Comparison of ENCODE assay signal across 8 cellular contexts in genomic region chr9:36191696-36192095, GRCh38. TPM values are rescaled to one million over a fixed set of nuclear protein-coding genes. Genes with fewer than 3 reads are reported as not detected.
DNase-seq lines count a peak whose midpoint lies in the region; ATAC-seq and TF ChIP-seq lines count a peak whose summit lies in the region.

No MANE protein-coding gene starts in this region.

- peak overlapping the region; percentile 69 to 99 (median 88) for H3K4me3 ChIP-seq in heart left ventricle
- H3K4me3 ChIP-seq in ascending aorta: peak overlapping the region; percentile 86 to 99
- H3K4me3 ChIP-seq in lower lobe of right lung: peak overlapping the region; percentile 97
- H3K4me3 ChIP-seq in vagina: peak overlapping the region; percentile 80 to 84

- DNase-seq in heart left ventricle: no peak
- no peak for DNase-seq in cardiac septum (ENCODE audit: low spot score)
- DNase-seq in ascending aorta (ENCODE audit: low spot score in 2 of 2): no peak
- no peak for DNase-seq in lower lobe of right lung
- no peak for DNase-seq in vagina (ENCODE audit: extremely low spot score in 2 of 2)
- DNase-seq in inferior parietal cortex (ENCODE audit: extremely low spot score): no peak

- no peak for ATAC-seq in heart left ventricle
- ATAC-seq in lower lobe of right lung: no peak
- ATAC-seq in activated CD4-positive, CD25-positive, alpha-beta regulatory T cell treated with anti-CD3 and anti-CD28 coated beads, Interleukin-2, amount 50 U/mL, for 24 hours: no peak
- no peak for ATAC-seq in HG02981 (IDR thresholded peaks at IDR 0.05; ENCODE audit: unreplicated experiment)

- intact Hi-C loops in heart left ventricle (cut with DNase I) (loop anchor here in 8 of 10 donors (2.0 to 10.0 kb wide), 5 partner anchors 67 to 143 kb away; partner anchors contain the start of gene GNE (in 1 of the 8)), cardiac septum (cut with DNase I) (loop anchor here (2.0 kb wide), 1 partner anchor 133 kb away; no protein-coding TSS in a partner anchor), ascending aorta (cut with DNase I) (loop anchor here (2.0 to 10.0 kb wide), 2 partner anchors 25 to 133 kb away; no protein-coding TSS in a partner anchor), lower lobe of right lung (cut with DNase I) (no loop called here), vagina (cut with DNase I) (no loop called here)

- H3K27me3 ChIP-seq in heart left ventricle (no peaks in the 10 kb centered on the region), ascending aorta (no peaks in the 10 kb centered on the region), lower lobe of right lung (ENCODE audit: low read depth) (no peaks in the 10 kb centered on the region), vagina (no peaks in the 10 kb centered on the region)

- no peak for TF ChIP-seq POLR2A in heart left ventricle (IDR thresholded peaks at IDR 0.05)
- no peak for TF ChIP-seq POLR2A in vagina (IDR thresholded peaks at IDR 0.05)

- H3K27ac ChIP-seq in heart left ventricle: peak overlapping the region in 9 of 12 donors; percentile 87 to 97 (median 91)
- peak overlapping the region; percentile 94 to 95 for H3K27ac ChIP-seq in ascending aorta
- peak overlapping the region; percentile 95 for H3K27ac ChIP-seq in lower lobe of right lung
- peak overlapping the region; percentile 90 for H3K27ac ChIP-seq in vagina

- H3K9me3 ChIP-seq in heart left ventricle (no peaks in the 10 kb centered on the region), ascending aorta (no peaks in the 10 kb centered on the region), lower lobe of right lung (no peaks in the 10 kb centered on the region), vagina (no peaks in the 10 kb centered on the region)

- H3K36me3 ChIP-seq in heart left ventricle: peaks cover 0 to 28% (median 2%) of the 10 kb centered on the region in 9 donors
- no peaks in the 10 kb centered on the region for H3K36me3 ChIP-seq in ascending aorta
- peaks cover 11% of the 10 kb centered on the region for H3K36me3 ChIP-seq in lower lobe of right lung
- H3K36me3 ChIP-seq in vagina: no peaks in the 10 kb centered on the region

- TF ChIP-seq CTCF in heart left ventricle (IDR thresholded peaks at IDR 0.05) (no peak), ascending aorta (IDR thresholded peaks at IDR 0.05) (no peak), lower lobe of right lung (IDR thresholded peaks at IDR 0.05) (no peak), vagina (IDR thresholded peaks at IDR 0.05) (no peak)

- 1 to 3% (median 1%) methylated on average over 7 of the region's 7 CpGs for WGBS in heart left ventricle, 4 donors

- H3K4me1 ChIP-seq in heart left ventricle (peaks cover 16 to 45% (median 40%) of the 10 kb centered on the region in 12 donors), ascending aorta (peaks cover 4 to 31% of the 10 kb centered on the region in 2 donors), lower lobe of right lung (peaks cover 50% of the 10 kb centered on the region), vagina (peaks cover 43% of the 10 kb centered on the region)

RNA-seq across cellular contexts. Expression of gene CLTA, which starts 1.0 kb away (rescaled TPM):
- total RNA-seq in heart left ventricle: 100 to 1,000 TPM in 1 of 9 donors, 10 to 100 TPM in 8; 43.8 to 123 (median 61.8) TPM
- 100 to 1,000 TPM in 1 of 2 donors, 10 to 100 TPM in 1; 40.8 to 139 TPM for polyA plus RNA-seq in heart left ventricle
- total RNA-seq in cardiac septum: 58.3 TPM
- 222 TPM for total RNA-seq in ascending aorta
- total RNA-seq in lower lobe of right lung: 177 TPM
- 199 TPM for total RNA-seq in vagina

RNA-seq across cellular contexts. Expression of gene CCIN, which starts 22.5 kb away (rescaled TPM):
- under 1 TPM in 4 of 9 donors, not detected in 5; 0.09 to 0.20 (median 0.15) TPM for total RNA-seq in heart left ventricle
- polyA plus RNA-seq in heart left ventricle: under 1 TPM in 1 of 2 donors, not detected in 1; 0.25 TPM
- total RNA-seq in cardiac septum: 0.16 TPM
- total RNA-seq in ascending aorta: not detected
- 0.18 TPM for total RNA-seq in lower lobe of right lung
- not detected for total RNA-seq in vagina

RNA-seq across cellular contexts. Expression of gene GLIPR2, which starts 55.2 kb away (rescaled TPM):
- total RNA-seq in heart left ventricle (10 to 100 TPM in 3 of 9 donors, 1 to 10 TPM in 6; 4.7 to 33.0 (median 7.6) TPM), cardiac septum (6.6 TPM), ascending aorta (54.4 TPM), lower lobe of right lung (108 TPM), vagina (34.9 TPM)
- 10 to 100 TPM in 1 of 2 donors, 1 to 10 TPM in 1; 4.9 to 15.2 TPM for polyA plus RNA-seq in heart left ventricle

Comparison
In these comparisons a context has a peak if more than half of its experiments do, and no peak if none do; other contexts are left out.
1. intact Hi-C loops: an anchor here in heart left ventricle (2.0 to 10.0 kb wide), cardiac septum (2.0 kb wide) and ascending aorta (2.0 to 10.0 kb wide); none called in lower lobe of right lung and vagina.